18 cellular contexts compared by ENCODE assay signal in genomic region chr4:88731359-88731758, GRCh38. TPM values are rescaled to one million over a fixed set of nuclear protein-coding genes. Genes with fewer than 3 reads are reported as not detected.
DNase-seq lines count a peak whose midpoint lies in the region; ATAC-seq, FAIRE-seq and TF ChIP-seq lines count a peak whose summit lies in the region.
"Had no signal": no experiment of that assay in that cellular context is flagged by ENCODE, and none has a peak within 500 bp of the region (broad histone marks: within the 10 kb centered on the region; RNA-seq: fewer than 3 reads in every experiment).

No MANE protein-coding gene starts in this region.

- CTCF ChIA-PET in SK-N-SH (lab: Yijun Ruan, JAX) (no interaction called here), H1 (lab: Charles Lee; ENCODE audit: partially characterized antibody) (no interaction called here)

- no peak overlapping the region for H3K27ac ChIP-seq in SK-N-SH (ENCODE audit: low read depth in 2 of 2, low read length in 1 of 2)
- H3K27ac ChIP-seq in SK-N-MC, result no peak overlapping the region
- no peak overlapping the region for H3K27ac ChIP-seq in H1 (ENCODE audit: low read depth, low read length)
- H3K27ac ChIP-seq: 22Rv1; BLaER1 treated with 17β-estradiol and CSF1 and Interleukin-3, amounts not matched to agents 10 nM and 100 nM; GM23248 had no signal

- TF ChIP-seq CTCF in SK-N-SH (IDR thresholded peaks at IDR 0.05), result no peak
- no peak for TF ChIP-seq CTCF in H1 (IDR thresholded peaks at IDR 0.05; ENCODE audit: control extremely low read depth in 1 of 3, insufficient read depth in 1 of 3, low read depth in 1 of 3, low read length in 3 of 3)
- TF ChIP-seq CTCF in neural crest cell (conservative IDR thresholded peaks at IDR 0.05), result no peak
- no peak for TF ChIP-seq CTCF in HFFc6 (IDR thresholded peaks at IDR 0.05)

- FAIRE-seq in H1 (lab: Jason Lieb, UNC), result peak; percentile 13
- FAIRE-seq: GM12892 had no signal

- no peak overlapping the region for H3K18ac ChIP-seq in H1 (ENCODE audit: extremely low read depth, low read length)

- no peaks in the 10 kb centered on the region for H3K27me3 Mint-ChIP-seq in neural crest cell (ENCODE audit: low read depth)
- peaks cover 3% of the 10 kb centered on the region; the same call in 1 of the 2 replicates for H3K27me3 Mint-ChIP-seq in HFFc6 (ENCODE audit: insufficient read depth)
- H3K27me3 Mint-ChIP-seq: CD4-positive, alpha-beta T cell had no signal

- no peaks in the 10 kb centered on the region for H3K79me1 ChIP-seq in H1 (ENCODE audit: low read depth, low read length)

- H3K23ac ChIP-seq in H1 (ENCODE audit: insufficient read length), result no peak overlapping the region

- H4K5ac ChIP-seq in H1 (ENCODE audit: insufficient read length, low read depth, low read length), result no peak overlapping the region

- no peaks in the 10 kb centered on the region for H3F3A ChIP-seq in SK-N-SH (replicated peaks; ENCODE audit: insufficient read depth)

- no peaks in the 10 kb centered on the region for H3K23me2 ChIP-seq in H1 (ENCODE audit: low read depth, low read length)

- H3K79me2 ChIP-seq in SK-N-SH (ENCODE audit: insufficient read depth) (no peaks in the 10 kb centered on the region), H1 (ENCODE audit: control insufficient read depth in 1 of 2, insufficient read depth in 2 of 2, low read length in 2 of 2) (no peaks in the 10 kb centered on the region)

- no peak overlapping the region for H3K4me3 ChIP-seq in SK-N-SH (ENCODE audit: low read depth in 2 of 2, low read length in 1 of 2)
- no peak overlapping the region for H3K4me3 ChIP-seq in SK-N-MC
- H3K4me3 ChIP-seq in H1 (ENCODE audit: extremely low read depth in 1 of 4, insufficient read depth in 2 of 4, low read depth in 3 of 4, low read length in 4 of 4), result no peak overlapping the region
- H3K4me3 ChIP-seq: BLaER1 treated with 17β-estradiol and CSF1 and Interleukin-3, amounts not matched to agents 10 nM and 100 nM; GM23248 had no signal

- no peak overlapping the region for H4K8ac ChIP-seq in H1 (ENCODE audit: extremely low read depth, insufficient read depth, low read length)

- no peak overlapping the region for H2AK5ac ChIP-seq in H1 (ENCODE audit: low read depth, low read length)

- no peak overlapping the region for H3K14ac ChIP-seq in H1 (ENCODE audit: insufficient read length)

- H3K4me1 ChIP-seq in SK-N-SH (ENCODE audit: control insufficient read depth in 1 of 2, insufficient read depth in 2 of 2, low read depth in 1 of 2, low read length in 1 of 2) (peaks cover 0 to 5% of the 10 kb centered on the region in 2 experiments; a peak in 1 of 4 replicates), H1 (replicated peaks in 1 of 4; ENCODE audit: control insufficient read depth in 3 of 4, insufficient read depth in 4 of 4, low read length in 3 of 4) (no peaks in the 10 kb centered on the region)
- H3K4me1 ChIP-seq: BLaER1 treated with 17β-estradiol and CSF1 and Interleukin-3, amounts not matched to agents 10 nM and 100 nM had no signal

- no peak overlapping the region for H3K56ac ChIP-seq in H1 (replicated peaks; ENCODE audit: insufficient read length, low read depth, low read length)

- H4K20me1 ChIP-seq in SK-N-SH (ENCODE audit: insufficient read depth) (no peaks in the 10 kb centered on the region), H1 (replicated peaks in 1 of 2; ENCODE audit: control insufficient read depth in 1 of 2, insufficient read depth in 2 of 2, low read length in 2 of 2) (no peaks in the 10 kb centered on the region)

- no peak for DNase-seq in SK-N-SH
- peak; percentile 59 for DNase-seq in SK-N-MC (ENCODE audit: low read depth, low spot score)
- DNase-seq in H1 (ENCODE audit: low read depth in 1 of 2, low spot score in 2 of 2), result no peak
- no peak for DNase-seq in neural crest cell (ENCODE audit: low read depth, low spot score)
- DNase-seq in HFFc6, result no peak
- DNase-seq in DMS79 treated with DMSO at 0.1 percent for 48 hours (lab: John Stamatoyannopoulos, UW), result no peak
- DNase-seq: Calu3; CD4-positive, alpha-beta T cell; DMS 273 treated with DMSO at 0.1 percent for 48 hours; EL; GDM1; GM23248; H7 had no signal

- H3K9me3 ChIP-seq in SK-N-SH, result no peaks in the 10 kb centered on the region
- H3K9me3 ChIP-seq in SK-N-MC (ENCODE audit: low read depth, low read length), result no peaks in the 10 kb centered on the region
- no peaks in the 10 kb centered on the region for H3K9me3 ChIP-seq in H1 (ENCODE audit: insufficient read depth in 2 of 2, low read depth in 1 of 2, low read length in 1 of 2)
- H3K9me3 ChIP-seq: BLaER1 treated with 17β-estradiol and CSF1 and Interleukin-3, amounts not matched to agents 10 nM and 100 nM had no signal

- H2AFZ ChIP-seq in SK-N-SH (ENCODE audit: low read depth) (no peak overlapping the region), H1 (ENCODE audit: low read length) (no peak overlapping the region)
- H2AFZ ChIP-seq: GM23248 had no signal

- H3K27ac Mint-ChIP-seq in neural crest cell (ENCODE audit: unreplicated experiment), result peak overlapping the region; percentile 31
- no peak overlapping the region for H3K27ac Mint-ChIP-seq in HFFc6
- H3K27ac Mint-ChIP-seq: CD4-positive, alpha-beta T cell had no signal

- no peak overlapping the region for H2BK20ac ChIP-seq in H1 (ENCODE audit: low read length)

- H2BK15ac ChIP-seq in H1 (ENCODE audit: low read length), result no peak overlapping the region

- H3K4me3 Mint-ChIP-seq in neural crest cell (no peak overlapping the region), HFFc6 (no peak overlapping the region)
- H3K4me3 Mint-ChIP-seq: CD4-positive, alpha-beta T cell had no signal

- H2BK5ac ChIP-seq in H1 (ENCODE audit: low read depth, low read length), result no peak overlapping the region

- H2BK12ac ChIP-seq in H1 (ENCODE audit: low read depth, low read length), result no peak overlapping the region

- H3K4me1 Mint-ChIP-seq in neural crest cell (no peaks in the 10 kb centered on the region), HFFc6 (ENCODE audit: low read depth) (peaks cover 19% of the 10 kb centered on the region)

- WGBS in SK-N-SH (ENCODE audit: low lambda C conversion rate), result 93% methylated on average over 5 of the region's 5 CpGs
- 87% methylated on average over 5 of the region's 5 CpGs; no CpG with 5 or more reads in 1 of the 2 experiments for WGBS in H1 (ENCODE audit: extremely low coverage in 1 of 2, insufficient coverage in 1 of 2, insufficient read length in 1 of 2, insufficient replicate concordance in 2 of 2, low coverage in 1 of 2, low lambda C conversion rate in 2 of 2, missing lambda C conversion rate in 1 of 2), 2 experiments

- H3K4me2 ChIP-seq in SK-N-SH (no peak overlapping the region), H1 (ENCODE audit: insufficient read depth in 1 of 2, low read depth in 2 of 2, low read length in 2 of 2) (no peak overlapping the region)
- H3K4me2 ChIP-seq: BLaER1 treated with 17β-estradiol and CSF1 and Interleukin-3, amounts not matched to agents 10 nM and 100 nM had no signal

- no peak for TF ChIP-seq EP300 in SK-N-SH (IDR thresholded peaks at IDR 0.05; ENCODE audit: borderline replicate concordance in 1 of 2, low read depth in 1 of 2, low read length in 1 of 2)
- TF ChIP-seq EP300 in H1 (IDR thresholded peaks at IDR 0.05; ENCODE audit: borderline replicate concordance in 1 of 2, low read depth in 2 of 2, low read length in 2 of 2), result no peak

- H3K4ac ChIP-seq in H1 (replicated peaks; ENCODE audit: insufficient read length, low read depth, low read length), result no peak overlapping the region

- no peaks in the 10 kb centered on the region for H3K9me3 Mint-ChIP-seq in neural crest cell
- H3K9me3 Mint-ChIP-seq in HFFc6, result no peaks in the 10 kb centered on the region
- H3K9me3 Mint-ChIP-seq: CD4-positive, alpha-beta T cell had no signal

- peaks cover 8 to 33% of the 10 kb centered on the region in 2 experiments for H3K36me3 ChIP-seq in SK-N-SH (replicated peaks in 1 of 2; ENCODE audit: control insufficient read depth in 1 of 2, insufficient read depth in 2 of 2, low read length in 1 of 2)
- H3K36me3 ChIP-seq in SK-N-MC (ENCODE audit: insufficient read depth, low read length), result peaks cover 33% of the 10 kb centered on the region
- peaks cover 2 to 12% (median 7%) of the 10 kb centered on the region in 4 experiments; a peak in 6 of 8 replicates for H3K36me3 ChIP-seq in H1 (ENCODE audit: control insufficient read depth in 2 of 4, insufficient read depth in 4 of 4, low read length in 3 of 4)

- no peak for TF ChIP-seq RAD21 in SK-N-SH (IDR thresholded peaks at IDR 0.05; ENCODE audit: low read length)
- TF ChIP-seq RAD21 in H1 (IDR thresholded peaks at IDR 0.05 in 1 of 2, conservative IDR thresholded peaks at IDR 0.05 in 1 of 2; ENCODE audit: low read depth in 2 of 2, low read length in 2 of 2), result no peak

- H3K9ac ChIP-seq in SK-N-SH (no peak overlapping the region), SK-N-MC (ENCODE audit: insufficient read length) (no peak overlapping the region), H1 (replicated peaks in 1 of 4; ENCODE audit: extremely low read depth in 1 of 4, low read depth in 3 of 4, low read length in 3 of 4) (no peak overlapping the region)
- H3K9ac ChIP-seq: BLaER1 treated with 17β-estradiol and CSF1 and Interleukin-3, amounts not matched to agents 10 nM and 100 nM; GM23248 had no signal

- H3K36me3 Mint-ChIP-seq in neural crest cell (ENCODE audit: low read depth), result peaks cover 5% of the 10 kb centered on the region
- H3K36me3 Mint-ChIP-seq in HFFc6 (ENCODE audit: low read depth), result peaks cover 6% of the 10 kb centered on the region; the same call in 1 of the 2 replicates

- TF ChIP-seq POLR2A in H1 (IDR thresholded peaks at IDR 0.05; ENCODE audit: control extremely low read depth in 1 of 2, low read depth in 2 of 2, low read length in 2 of 2), result no peak

- no peak overlapping the region for H4K91ac ChIP-seq in H1 (replicated peaks; ENCODE audit: insufficient read length, low read length)

- POLR2A ChIA-PET in SK-N-SH (lab: Yijun Ruan, JAX) (no interaction called here), H1 (lab: Charles Lee; ENCODE audit: partially characterized antibody) (interaction anchor here (1.2 kb wide), 1 partner anchor 9 kb away, joined by 3 read pairs; no protein-coding TSS in a partner anchor)

- ATAC-seq in SK-N-SH treated with all-trans-retinoic acid at 6 μM for 48 hours (peak; percentile 26; the same call in 1 of the 3 replicates), GM21576 (IDR thresholded peaks at IDR 0.05; ENCODE audit: unreplicated experiment) (no peak)

- no peaks in the 10 kb centered on the region for H3K9me2 ChIP-seq in SK-N-SH

- no peaks in the 10 kb centered on the region for H3K27me3 ChIP-seq in SK-N-SH (ENCODE audit: insufficient read depth)
- H3K27me3 ChIP-seq in H1 (replicated peaks in 1 of 4; ENCODE audit: control insufficient read depth in 3 of 4, extremely low read depth in 1 of 4, insufficient read depth in 3 of 4, low read length in 3 of 4), result no peaks in the 10 kb centered on the region
- H3K27me3 ChIP-seq: BLaER1 treated with 17β-estradiol and CSF1 and Interleukin-3, amounts not matched to agents 10 nM and 100 nM had no signal

- H2BK120ac ChIP-seq in H1 (replicated peaks; ENCODE audit: low read depth, low read length), result no peak overlapping the region

RNA-seq across cellular contexts. Expression of gene NAP1L5, which starts 33.7 kb away (rescaled TPM):
- 7.5 and 8.1 TPM in 2 replicates for polyA plus RNA-seq in SK-N-SH (2012; rRNA removed)
- polyA plus RNA-seq in SK-N-SH (2012; cell fraction: cytosol; rRNA removed), result 8.2 and 12.4 TPM in 2 replicates
- polyA plus RNA-seq in SK-N-SH (2012; cell fraction: nucleus; rRNA removed), result 2.0 and 3.0 TPM in 2 replicates
- total RNA-seq in H1 (2021; fragmentation: NEBNext Ultra II Directional; extraction: Animal tissue kit (Norgen Biotek cat#: 25700)), result 2.4 and 2.7 TPM in 2 replicates
- 0.82 and 1.3 TPM in 2 replicates for polyA plus RNA-seq in H1 (2011; rRNA removed)
- polyA plus RNA-seq in H1 (2011; cell fraction: cytosol; rRNA removed), result 2.5 TPM
- 0.40 TPM for polyA plus RNA-seq in H1 (2011; cell fraction: nucleus; rRNA removed)
- 1.5 to 2.4 TPM (median 2.2 TPM) in 4 replicates for polyA plus RNA-seq in H1 (2012, experiment 1 of 2)
- polyA plus RNA-seq in H1 (2012, experiment 2 of 2), result 0.30 TPM
- 1.6 TPM for polyA plus RNA-seq in H1 (2013, experiment 1 of 2)
- 1.9 TPM for polyA plus RNA-seq in H1 (2013, experiment 2 of 2)
- polyA minus RNA-seq in H1 (2011; rRNA and poly(A)+ RNA removed), result 0.82 and 0.95 TPM in 2 replicates
- polyA minus RNA-seq in H1 (2011; cell fraction: cytosol; rRNA and poly(A)+ RNA removed), result 0.59 TPM
- polyA minus RNA-seq in H1 (2011; cell fraction: nucleus; rRNA and poly(A)+ RNA removed), result 0.40 TPM
- 6.7 and 7.5 TPM in 2 replicates for total RNA-seq in neural crest cell
- total RNA-seq in HFFc6 (2021; fragmentation: NEBNext Ultra II Directional; extraction: Animal tissue kit (Norgen Biotek cat#: 25700)), result 10 to 100 TPM; 14.6 to 20.0 (median 18.3) TPM
- total RNA-seq: Calu3 had no signal
